ENCODE assay signal across 1 cellular context in the genomic region with DNA sequence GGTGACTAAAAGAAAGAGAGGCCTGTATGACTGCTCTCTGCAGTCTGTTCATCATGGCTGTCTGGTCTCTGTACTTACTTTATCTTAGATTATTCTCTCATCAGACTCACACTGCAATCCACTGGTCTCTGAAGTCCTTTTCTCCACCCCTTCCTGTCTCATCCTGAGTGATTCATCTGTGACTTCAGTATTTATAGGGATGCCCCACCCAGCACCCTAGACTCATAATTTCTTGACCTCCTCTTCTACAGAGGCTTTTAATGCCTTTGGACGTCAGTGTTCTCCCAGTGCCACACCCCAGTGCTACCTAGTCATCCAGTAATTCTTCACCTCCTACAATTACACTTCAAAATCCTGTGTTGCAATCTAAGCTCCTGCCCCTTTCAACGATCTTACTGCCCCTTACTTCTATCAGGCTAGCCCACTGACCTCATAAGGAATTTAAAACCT.
TF ChIP-seq lines count a peak whose summit lies in the region.

No MANE protein-coding gene starts in this region.

TF ChIP-seq in IMR-90, 13 proteins besides CTCF, POLR2A, EP300 and RAD21 (continued from another document):
- TF ChIP-seq, protein P1, sequence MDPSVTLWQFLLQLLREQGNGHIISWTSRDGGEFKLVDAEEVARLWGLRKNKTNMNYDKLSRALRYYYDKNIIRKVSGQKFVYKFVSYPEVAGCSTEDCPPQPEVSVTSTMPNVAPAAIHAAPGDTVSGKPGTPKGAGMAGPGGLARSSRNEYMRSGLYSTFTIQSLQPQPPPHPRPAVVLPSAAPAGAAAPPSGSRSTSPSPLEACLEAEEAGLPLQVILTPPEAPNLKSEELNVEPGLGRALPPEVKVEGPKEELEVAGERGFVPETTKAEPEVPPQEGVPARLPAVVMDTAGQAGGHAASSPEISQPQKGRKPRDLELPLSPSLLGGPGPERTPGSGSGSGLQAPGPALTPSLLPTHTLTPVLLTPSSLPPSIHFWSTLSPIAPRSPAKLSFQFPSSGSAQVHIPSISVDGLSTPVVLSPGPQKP (IDR thresholded peaks at IDR 0.05; ENCODE audit: borderline replicate concordance, low read depth, low read length): no peak
